ENCODE assay signal across 18 cellular contexts in the genomic region with DNA sequence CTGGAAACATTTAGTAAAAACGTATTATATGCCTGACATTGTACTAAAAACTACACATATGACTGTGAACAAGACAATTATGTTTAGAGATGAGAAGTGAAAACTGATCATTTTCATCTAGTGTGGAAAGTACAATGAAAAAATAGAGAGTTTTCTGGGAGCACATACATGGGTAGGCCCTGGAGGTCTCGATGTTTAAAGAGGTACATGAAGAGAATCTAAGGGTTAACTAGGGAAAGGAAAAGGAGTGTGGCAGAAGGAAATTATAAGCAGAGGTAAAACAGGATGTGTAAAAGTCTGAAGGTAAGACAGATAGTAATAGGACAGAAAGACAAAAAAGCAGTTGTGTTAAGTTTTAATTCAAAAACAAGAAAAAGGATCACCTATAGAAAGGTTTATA.
DNase-seq lines count a peak whose midpoint lies in the region; ATAC-seq, FAIRE-seq and TF ChIP-seq lines count a peak whose summit lies in the region.
"Had no signal": no experiment of that assay in that cellular context is flagged by ENCODE, and none has a peak within 500 bp of the region (broad histone marks: within the 10 kb centered on the region; RNA-seq: fewer than 3 reads in every experiment).

No MANE protein-coding gene starts in this region.

- TF ChIP-seq CTCF in K562 (IDR thresholded peaks at IDR 0.05 in 2 of 3, conservative IDR thresholded peaks at IDR 0.05 in 1 of 3; ENCODE audit: insufficient read depth in 2 of 3, low read depth in 1 of 3, low read length in 3 of 3) (no peak), osteocyte (IDR thresholded peaks at IDR 0.05) (no peak)

- no peak overlapping the region for H3K4me3 Mint-ChIP-seq in activated naive CD4-positive, alpha-beta T cell treated with anti-CD3 and anti-CD28 coated beads for 36 hours
- no peak overlapping the region for H3K4me3 Mint-ChIP-seq in activated naive CD4-positive, alpha-beta T cell treated with anti-CD3 and anti-CD28 coated beads, Interleukin-2, amount 10 ng/mL, durations not matched to agents 7 days and 5 days
- H3K4me3 Mint-ChIP-seq in osteocyte (ENCODE audit: unreplicated experiment), result no peak overlapping the region
- H3K4me3 Mint-ChIP-seq: GM23338, H9 had no signal

- H3K27ac ChIP-seq in K562 (ENCODE audit: extremely low read depth, low read depth, low read length), result no peak overlapping the region
- H3K27ac ChIP-seq: C4-2B had no signal

- no peaks in the 10 kb centered on the region for H4K20me1 ChIP-seq in K562 (replicated peaks; ENCODE audit: control insufficient read depth, insufficient read depth, low read length)

- CTCF ChIA-PET in activated naive CD4-positive, alpha-beta T cell treated with anti-CD3 and anti-CD28 coated beads for 36 hours (lab: Charles Lee), result no interaction called here
- CTCF ChIA-PET in activated naive CD4-positive, alpha-beta T cell treated with anti-CD3 and anti-CD28 coated beads, Interleukin-2, amount 10 ng/mL, durations not matched to agents 7 days and 5 days (lab: Charles Lee), result no interaction called here
- CTCF ChIA-PET in K562 (lab: Yijun Ruan, JAX; ENCODE audit: low intra/inter-chr PET ratio), result no interaction called here

- H3K4me3 ChIP-seq in K562, result no peak overlapping the region
- H3K4me3 ChIP-seq: GM12878, GM23338 had no signal

- no peak for ATAC-seq in K562
- ATAC-seq: GM12878, GM23338, HepG2 had no signal

- no peaks in the 10 kb centered on the region for H3K27me3 ChIP-seq in K562 (ENCODE audit: control insufficient read depth in 2 of 2, insufficient read depth in 2 of 2, low read length in 2 of 2)
- H3K27me3 ChIP-seq: BE2C had no signal

- WGBS in K562 (ENCODE audit: insufficient coverage, low coverage, missing lambda C conversion rate), result 93% methylated on average over 2 of the region's 2 CpGs

- H3K9me3 Mint-ChIP-seq in activated naive CD4-positive, alpha-beta T cell treated with anti-CD3 and anti-CD28 coated beads for 36 hours, result no peaks in the 10 kb centered on the region
- no peaks in the 10 kb centered on the region for H3K9me3 Mint-ChIP-seq in activated naive CD4-positive, alpha-beta T cell treated with anti-CD3 and anti-CD28 coated beads, Interleukin-2, amount 10 ng/mL, durations not matched to agents 7 days and 5 days
- no peaks in the 10 kb centered on the region for H3K9me3 Mint-ChIP-seq in osteocyte (ENCODE audit: unreplicated experiment)
- H3K9me3 Mint-ChIP-seq: CD4-positive, alpha-beta memory T cell; GM23338; H9 had no signal

- no peaks in the 10 kb centered on the region for H3K27me3 Mint-ChIP-seq in activated naive CD4-positive, alpha-beta T cell treated with anti-CD3 and anti-CD28 coated beads for 36 hours (ENCODE audit: low read depth)
- H3K27me3 Mint-ChIP-seq in activated naive CD4-positive, alpha-beta T cell treated with anti-CD3 and anti-CD28 coated beads, Interleukin-2, amount 10 ng/mL, durations not matched to agents 7 days and 5 days, result no peaks in the 10 kb centered on the region
- no peaks in the 10 kb centered on the region for H3K27me3 Mint-ChIP-seq in osteocyte (ENCODE audit: unreplicated experiment)
- H3K27me3 Mint-ChIP-seq: CD4-positive, alpha-beta memory T cell had no signal

- H3K79me2 ChIP-seq in K562 (ENCODE audit: control insufficient read depth, insufficient read depth, low read length), result peaks cover 20% of the 10 kb centered on the region

- no peak for TF ChIP-seq POLR2A in H54 (IDR thresholded peaks at IDR 0.05; ENCODE audit: low read depth, low read length)
- no peak for TF ChIP-seq POLR2A in K562 (conservative IDR thresholded peaks at IDR 0.05)

- BruUV-seq in K562 (replicated peaks; lab: Mats Ljungman, UMichigan), result TSS peak; percentile 15

- peaks cover 17% of the 10 kb centered on the region; the same call in 1 of the 3 replicates for H3K36me3 ChIP-seq in K562 (ENCODE audit: control insufficient read depth, insufficient read depth, low read length)
- H3K36me3 ChIP-seq: BE2C had no signal

- FAIRE-seq in H54 (lab: Jason Lieb, UNC), result peak; percentile 45
- FAIRE-seq in K562 (lab: Jason Lieb, UNC), result no peak
- FAIRE-seq: A204.1, GM12878, GM18507, HTR-8/SVneo had no signal

- no peaks in the 10 kb centered on the region; a peak in 1 of 5 replicates for H3K4me1 ChIP-seq in K562 (replicated peaks in 1 of 2; ENCODE audit: control insufficient read depth in 2 of 2, insufficient read depth in 2 of 2, low read length in 2 of 2)
- H3K4me1 ChIP-seq: BE2C had no signal

- peaks cover 1% of the 10 kb centered on the region for H3K36me3 Mint-ChIP-seq in activated naive CD4-positive, alpha-beta T cell treated with anti-CD3 and anti-CD28 coated beads for 36 hours (ENCODE audit: low read depth)
- peaks cover 1% of the 10 kb centered on the region for H3K36me3 Mint-ChIP-seq in activated naive CD4-positive, alpha-beta T cell treated with anti-CD3 and anti-CD28 coated beads, Interleukin-2, amount 10 ng/mL, durations not matched to agents 7 days and 5 days
- peaks cover 7% of the 10 kb centered on the region for H3K36me3 Mint-ChIP-seq in osteocyte (ENCODE audit: unreplicated experiment)

- H3K4me2 ChIP-seq in K562 (ENCODE audit: insufficient read depth, low read length), result no peak overlapping the region
- H3K4me2 ChIP-seq: GM23338 had no signal

- H3K9me3 ChIP-seq in K562 (replicated peaks; ENCODE audit: control insufficient read depth, insufficient read depth, low read depth, low read length), result no peaks in the 10 kb centered on the region
- H3K9me3 ChIP-seq: BE2C had no signal

- H2AFZ ChIP-seq in K562 (ENCODE audit: low read depth, low read length), result no peak overlapping the region
- H2AFZ ChIP-seq: GM23338 had no signal

- intact Hi-C loops in activated naive CD4-positive, alpha-beta T cell treated with anti-CD3 and anti-CD28 coated beads for 36 hours (cut with micrococcal nuclease), result no loop called here
- intact Hi-C loops in K562 (cut with micrococcal nuclease), result no loop called here

- TF ChIP-seq EP300 in K562 (IDR thresholded peaks at IDR 0.05; ENCODE audit: low read length), result no peak

- POLR2A ChIA-PET in K562 (lab: Yijun Ruan, JAX), result no interaction called here

- no peak overlapping the region for H3K9ac ChIP-seq in K562 (ENCODE audit: insufficient read depth in 1 of 2, low read depth in 2 of 2, low read length in 2 of 2)

- no peaks in the 10 kb centered on the region for H3K9me1 ChIP-seq in K562 (ENCODE audit: control insufficient read depth, insufficient read depth, low read length)

- peak overlapping the region; percentile 5 for H3K27ac Mint-ChIP-seq in activated naive CD4-positive, alpha-beta T cell treated with anti-CD3 and anti-CD28 coated beads for 36 hours
- no peak overlapping the region for H3K27ac Mint-ChIP-seq in activated naive CD4-positive, alpha-beta T cell treated with anti-CD3 and anti-CD28 coated beads, Interleukin-2, amount 10 ng/mL, durations not matched to agents 7 days and 5 days
- H3K27ac Mint-ChIP-seq in osteocyte (ENCODE audit: unreplicated experiment), result peak overlapping the region; percentile 3
- H3K27ac Mint-ChIP-seq: GM23338, H9 had no signal

- TF ChIP-seq RAD21 in K562 (CRISPR knock-in tag; conservative IDR thresholded peaks at IDR 0.05 in 1 of 2, IDR thresholded peaks at IDR 0.05 in 1 of 2), result no peak

- H3K4me1 Mint-ChIP-seq in activated naive CD4-positive, alpha-beta T cell treated with anti-CD3 and anti-CD28 coated beads for 36 hours (ENCODE audit: low read depth), result peaks cover 6% of the 10 kb centered on the region
- H3K4me1 Mint-ChIP-seq in activated naive CD4-positive, alpha-beta T cell treated with anti-CD3 and anti-CD28 coated beads, Interleukin-2, amount 10 ng/mL, durations not matched to agents 7 days and 5 days, result peaks cover 3% of the 10 kb centered on the region
- peaks cover 13% of the 10 kb centered on the region for H3K4me1 Mint-ChIP-seq in osteocyte (ENCODE audit: unreplicated experiment)
- H3K4me1 Mint-ChIP-seq: GM23338 had no signal

- in situ Hi-C loops in K562 (cut with MboI), result no loop called here

- no peak for DNase-seq in activated naive CD4-positive, alpha-beta T cell treated with anti-CD3 and anti-CD28 coated beads for 36 hours
- DNase-seq in activated naive CD4-positive, alpha-beta T cell treated with anti-CD3 and anti-CD28 coated beads, Interleukin-2, amount 10 ng/mL, durations not matched to agents 7 days and 5 days, result no peak
- no peak for DNase-seq in H54 (ENCODE audit: insufficient read length, low spot score)
- no peak for DNase-seq in K562 (ENCODE audit: extremely low read depth in 1 of 4, low spot score in 3 of 4)
- DNase-seq in osteocyte (ENCODE audit: extremely low spot score, unreplicated experiment), result no peak
- no peak for DNase-seq in NCI-H774 (lab: John Stamatoyannopoulos, UW)
- DNase-seq in iPS-NIHi11 (ENCODE audit: low spot score), result no peak
- DNase-seq: BE2C; CD4-positive, alpha-beta memory T cell; DMS79; H9 had no signal

TF ChIP-seq in K562, 482 proteins besides CTCF, POLR2A, EP300 and RAD21:
- TF ChIP-seq RBM25 (IDR thresholded peaks at IDR 0.05; ENCODE audit: low read depth, low read length, severe bottlenecking) (no peak), ZBTB11 (CRISPR knock-in tag; IDR thresholded peaks at IDR 0.05) (peak in 1 of 3 experiments; percentile 46; a peak in 1 of 6 replicates)
